Comparison of ENCODE assay signal across 26 cellular contexts in genomic region chr2:159043710-159044109, GRCh38.
"Had no signal": no experiment of that assay in that cellular context is flagged by ENCODE, and none has a peak within 500 bp of the region (broad histone marks: within the 10 kb centered on the region; RNA-seq: fewer than 3 reads in every experiment).

No MANE protein-coding gene starts in this region.

- H3K4me3 ChIP-seq: cardiac muscle cell had no signal

- H3K4me3 Mint-ChIP-seq: activated CD4-positive, alpha-beta memory T cell treated with anti-CD3 and anti-CD28 coated beads for 36 hours; activated CD4-positive, alpha-beta T cell treated with anti-CD3 and anti-CD28 coated beads, Interleukin-2, amount 10 ng/mL, durations not matched to agents 7 days and 5 days; activated naive CD4-positive, alpha-beta T cell treated with anti-CD3 and anti-CD28 coated beads for 36 hours; activated naive CD8-positive, alpha-beta T cell; activated T-helper 17 cell treated with anti-CD3 and anti-CD28 coated beads, Interleukin-2, amount 50 U/mL, for 72 hours; brain; T-helper 17 cell had no signal

- H3K27me3 ChIP-seq: cardiac muscle cell had no signal

- H3K27me3 Mint-ChIP-seq: activated CD4-positive, alpha-beta T cell treated with anti-CD3 and anti-CD28 coated beads, Interleukin-2, amount 10 ng/mL, durations not matched to agents 7 days and 5 days; activated naive CD8-positive, alpha-beta T cell; activated T-helper 17 cell treated with anti-CD3 and anti-CD28 coated beads, Interleukin-2, amount 50 U/mL, for 72 hours; brain had no signal

- H3K9me3 Mint-ChIP-seq: activated CD4-positive, alpha-beta memory T cell treated with anti-CD3 and anti-CD28 coated beads for 36 hours; activated naive CD4-positive, alpha-beta T cell treated with anti-CD3 and anti-CD28 coated beads for 36 hours; activated T-helper 17 cell treated with anti-CD3 and anti-CD28 coated beads, Interleukin-2, amount 50 U/mL, for 72 hours had no signal

- H3K4me1 Mint-ChIP-seq: activated CD4-positive, alpha-beta T cell treated with anti-CD3 and anti-CD28 coated beads, Interleukin-2, amount 10 ng/mL, durations not matched to agents 7 days and 5 days; activated T-helper 17 cell treated with anti-CD3 and anti-CD28 coated beads, Interleukin-2, amount 50 U/mL, for 72 hours; T-helper 17 cell had no signal

- H3K36me3 ChIP-seq: cardiac muscle cell had no signal

- H3K36me3 Mint-ChIP-seq: activated CD4-positive, alpha-beta memory T cell treated with anti-CD3 and anti-CD28 coated beads for 36 hours; activated naive CD8-positive, alpha-beta T cell had no signal

- H3K27ac Mint-ChIP-seq: activated CD4-positive, alpha-beta memory T cell treated with anti-CD3 and anti-CD28 coated beads for 36 hours; activated CD4-positive, alpha-beta T cell treated with anti-CD3 and anti-CD28 coated beads, Interleukin-2, amount 10 ng/mL, durations not matched to agents 7 days and 5 days; activated naive CD4-positive, alpha-beta T cell treated with anti-CD3 and anti-CD28 coated beads for 36 hours; activated naive CD8-positive, alpha-beta T cell; activated T-helper 17 cell treated with anti-CD3 and anti-CD28 coated beads, Interleukin-2, amount 50 U/mL, for 72 hours; brain; T-helper 17 cell had no signal

- H3K27ac ChIP-seq: cardiac muscle cell had no signal

- ATAC-seq: activated T-helper 17 cell treated with anti-CD3 and anti-CD28 coated beads, Interleukin-2, amount 50 U/mL, for 72 hours; T-helper 17 cell had no signal

- FAIRE-seq: astrocyte, RCC 7860, TTC549 had no signal

- DNase-seq: activated CD4-positive, alpha-beta memory T cell treated with anti-CD3 and anti-CD28 coated beads for 36 hours; activated CD4-positive, alpha-beta T cell treated with anti-CD3 and anti-CD28 coated beads, Interleukin-2, amount 10 ng/mL, durations not matched to agents 7 days and 5 days; activated CD4-positive, CD25-positive, alpha-beta regulatory T cell; activated CD8-positive, alpha-beta memory T cell treated with anti-CD3 and anti-CD28 coated beads for 24 hours; activated gamma-delta T cell; activated naive CD4-positive, alpha-beta T cell treated with anti-CD3 and anti-CD28 coated beads for 36 hours; activated T-cell treated with anti-CD3 and anti-CD28 coated beads, Interleukin-2, amount 50 U/mL, for 48 hours; amygdala; Karpas-422; NCI-H1105 treated with DMSO at 0.1 percent for 48 hours; NCI-H1436 treated with DMSO at 0.1 percent for 48 hours; NCI-H187; NCI-H2081; NCI-H510A treated with DMSO at 0.1 percent for 48 hours; NCI-H69; NK-92 treated with Interleukin-12 subunit alpha and Interleukin-12 subunit beta, amount 100 ng/mL, for 24 hours; SIG-M5; T-helper 17 cell; T-helper 9 cell had no signal
